8 cellular contexts compared by ENCODE assay signal in the genomic region with DNA sequence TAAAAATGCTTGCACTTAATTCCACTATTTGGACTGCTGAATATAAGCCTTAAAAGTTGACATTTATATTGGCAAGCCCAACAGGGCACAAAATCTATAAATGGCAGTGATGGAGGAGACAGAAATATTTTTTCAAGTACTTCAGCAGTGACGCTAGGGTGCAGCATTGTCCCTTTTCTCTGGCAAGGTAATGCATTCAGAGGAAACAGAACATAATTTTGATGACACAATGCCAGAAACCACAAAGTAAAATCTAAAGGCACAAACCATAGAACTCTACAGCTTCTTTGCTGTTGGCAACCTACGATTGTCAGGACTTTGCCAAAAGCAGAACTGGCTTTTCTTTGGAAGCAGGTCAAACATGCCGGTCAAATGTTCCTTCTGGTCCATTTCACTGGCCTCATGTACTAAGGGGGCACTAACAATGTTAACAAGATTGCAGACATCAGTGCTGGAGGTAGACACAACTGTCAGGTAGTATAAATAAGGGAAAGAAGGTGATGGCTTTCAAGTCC. TPM values are rescaled to one million over a fixed set of nuclear protein-coding genes. Genes with fewer than 3 reads are reported as not detected.
DNase-seq lines count a peak whose midpoint lies in the region; ATAC-seq, FAIRE-seq and TF ChIP-seq lines count a peak whose summit lies in the region.

No MANE protein-coding gene starts in this region.

- no peaks in the 10 kb centered on the region for H3K27me3 ChIP-seq in liver (ENCODE audit: control insufficient read depth in 4 of 4, insufficient read depth in 4 of 4, low read length in 3 of 4)

- peak; percentile 97 for TF ChIP-seq RAD21 in liver (IDR thresholded peaks at IDR 0.05)

- 9% methylated on average over 3 of the region's 3 CpGs for WGBS in liver

- no peak overlapping the region for H3K9ac ChIP-seq in liver (ENCODE audit: low read depth in 1 of 2, low read length in 2 of 2)

- H3K27ac ChIP-seq in liver (ENCODE audit: low read depth in 1 of 2, low read length in 2 of 2), result no peak overlapping the region

- H3K4me3 ChIP-seq in liver (ENCODE audit: low read depth in 1 of 3, low read length in 3 of 3), result no peak overlapping the region

- DNase-seq in AG08395 (ENCODE audit: low spot score) (peak; percentile 70), NCI-H446 treated with DMSO at 0.1 percent for 48 hours (lab: John Stamatoyannopoulos, UW) (peak; percentile 49)
- peak; percentile 64 to 69 for DNase-seq in activated CD4-positive, alpha-beta T cell treated with anti-CD3 and anti-CD28 coated beads for 24 hours (ENCODE audit: low read depth in 2 of 2)
- peak in 2 of 3 experiments; percentile 55 to 61 for DNase-seq in stimulated activated CD4-positive, alpha-beta T cell treated with anti-CD3 and anti-CD28 coated beads, TNF-alpha, amount 100 ng/mL, for 4 hours (ENCODE audit: low read depth in 3 of 3)

- peak; percentile 59 for ATAC-seq in GM18861 (IDR thresholded peaks at IDR 0.05; ENCODE audit: unreplicated experiment)
- peak; percentile 57 for ATAC-seq in HG03139 (IDR thresholded peaks at IDR 0.05; ENCODE audit: unreplicated experiment)

- peak; percentile 89 for TF ChIP-seq CTCF in liver (IDR thresholded peaks at IDR 0.05; ENCODE audit: low read depth, low read length, missing input control)

- peak; percentile 38 for FAIRE-seq in colon (lab: Jason Lieb, UNC)

- peaks cover 1 to 10% (median 6%) of the 10 kb centered on the region in 4 donors for H3K36me3 ChIP-seq in liver (ENCODE audit: control insufficient read depth in 4 of 4, insufficient read depth in 3 of 4, low read depth in 1 of 4, low read length in 3 of 4)

- peaks cover 0 to 4% (median 0%) of the 10 kb centered on the region in 4 donors for H3K4me1 ChIP-seq in liver (ENCODE audit: control insufficient read depth in 4 of 4, insufficient read depth in 4 of 4, low read length in 3 of 4)

- H3K9me3 ChIP-seq in liver (ENCODE audit: control insufficient read depth in 4 of 4, low read length in 3 of 4), result no peaks in the 10 kb centered on the region

TF ChIP-seq in liver, 16 proteins besides CTCF, POLR2A, EP300 and RAD21:
- TF ChIP-seq, protein P1, sequence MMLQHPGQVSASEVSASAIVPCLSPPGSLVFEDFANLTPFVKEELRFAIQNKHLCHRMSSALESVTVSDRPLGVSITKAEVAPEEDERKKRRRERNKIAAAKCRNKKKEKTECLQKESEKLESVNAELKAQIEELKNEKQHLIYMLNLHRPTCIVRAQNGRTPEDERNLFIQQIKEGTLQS (IDR thresholded peaks at IDR 0.05), result no peak
- TF ChIP-seq YY1 (IDR thresholded peaks at IDR 0.05), result no peak
- no peak for TF ChIP-seq TAF1 (conservative IDR thresholded peaks at IDR 0.05)
- TF ChIP-seq HNF4A (conservative IDR thresholded peaks at IDR 0.05), result no peak
- no peak for TF ChIP-seq JUND (IDR thresholded peaks at IDR 0.05)
- TF ChIP-seq, protein P2, sequence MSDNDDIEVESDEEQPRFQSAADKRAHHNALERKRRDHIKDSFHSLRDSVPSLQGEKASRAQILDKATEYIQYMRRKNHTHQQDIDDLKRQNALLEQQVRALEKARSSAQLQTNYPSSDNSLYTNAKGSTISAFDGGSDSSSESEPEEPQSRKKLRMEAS (IDR thresholded peaks at IDR 0.05), result no peak
- no peak for TF ChIP-seq FOXA1 (IDR thresholded peaks at IDR 0.05)
- TF ChIP-seq HNF4G (IDR thresholded peaks at IDR 0.05), result no peak
- TF ChIP-seq, protein P3, sequence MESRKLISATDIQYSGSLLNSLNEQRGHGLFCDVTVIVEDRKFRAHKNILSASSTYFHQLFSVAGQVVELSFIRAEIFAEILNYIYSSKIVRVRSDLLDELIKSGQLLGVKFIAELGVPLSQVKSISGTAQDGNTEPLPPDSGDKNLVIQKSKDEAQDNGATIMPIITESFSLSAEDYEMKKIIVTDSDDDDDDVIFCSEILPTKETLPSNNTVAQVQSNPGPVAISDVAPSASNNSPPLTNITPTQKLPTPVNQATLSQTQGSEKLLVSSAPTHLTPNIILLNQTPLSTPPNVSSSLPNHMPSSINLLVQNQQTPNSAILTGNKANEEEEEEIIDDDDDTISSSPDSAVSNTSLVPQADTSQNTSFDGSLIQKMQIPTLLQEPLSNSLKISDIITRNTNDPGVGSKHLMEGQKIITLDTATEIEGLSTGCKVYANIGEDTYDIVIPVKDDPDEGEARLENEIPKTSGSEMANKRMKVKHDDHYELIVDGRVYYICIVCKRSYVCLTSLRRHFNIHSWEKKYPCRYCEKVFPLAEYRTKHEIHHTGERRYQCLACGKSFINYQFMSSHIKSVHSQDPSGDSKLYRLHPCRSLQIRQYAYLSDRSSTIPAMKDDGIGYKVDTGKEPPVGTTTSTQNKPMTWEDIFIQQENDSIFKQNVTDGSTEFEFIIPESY (IDR thresholded peaks at IDR 0.05), result no peak
- no peak for TF ChIP-seq SP1 (IDR thresholded peaks at IDR 0.05)
- TF ChIP-seq GABPA (IDR thresholded peaks at IDR 0.05 in 1 of 2, conservative IDR thresholded peaks at IDR 0.05 in 1 of 2), result no peak
- TF ChIP-seq, protein P4, sequence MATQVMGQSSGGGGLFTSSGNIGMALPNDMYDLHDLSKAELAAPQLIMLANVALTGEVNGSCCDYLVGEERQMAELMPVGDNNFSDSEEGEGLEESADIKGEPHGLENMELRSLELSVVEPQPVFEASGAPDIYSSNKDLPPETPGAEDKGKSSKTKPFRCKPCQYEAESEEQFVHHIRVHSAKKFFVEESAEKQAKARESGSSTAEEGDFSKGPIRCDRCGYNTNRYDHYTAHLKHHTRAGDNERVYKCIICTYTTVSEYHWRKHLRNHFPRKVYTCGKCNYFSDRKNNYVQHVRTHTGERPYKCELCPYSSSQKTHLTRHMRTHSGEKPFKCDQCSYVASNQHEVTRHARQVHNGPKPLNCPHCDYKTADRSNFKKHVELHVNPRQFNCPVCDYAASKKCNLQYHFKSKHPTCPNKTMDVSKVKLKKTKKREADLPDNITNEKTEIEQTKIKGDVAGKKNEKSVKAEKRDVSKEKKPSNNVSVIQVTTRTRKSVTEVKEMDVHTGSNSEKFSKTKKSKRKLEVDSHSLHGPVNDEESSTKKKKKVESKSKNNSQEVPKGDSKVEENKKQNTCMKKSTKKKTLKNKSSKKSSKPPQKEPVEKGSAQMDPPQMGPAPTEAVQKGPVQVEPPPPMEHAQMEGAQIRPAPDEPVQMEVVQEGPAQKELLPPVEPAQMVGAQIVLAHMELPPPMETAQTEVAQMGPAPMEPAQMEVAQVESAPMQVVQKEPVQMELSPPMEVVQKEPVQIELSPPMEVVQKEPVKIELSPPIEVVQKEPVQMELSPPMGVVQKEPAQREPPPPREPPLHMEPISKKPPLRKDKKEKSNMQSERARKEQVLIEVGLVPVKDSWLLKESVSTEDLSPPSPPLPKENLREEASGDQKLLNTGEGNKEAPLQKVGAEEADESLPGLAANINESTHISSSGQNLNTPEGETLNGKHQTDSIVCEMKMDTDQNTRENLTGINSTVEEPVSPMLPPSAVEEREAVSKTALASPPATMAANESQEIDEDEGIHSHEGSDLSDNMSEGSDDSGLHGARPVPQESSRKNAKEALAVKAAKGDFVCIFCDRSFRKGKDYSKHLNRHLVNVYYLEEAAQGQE (IDR thresholded peaks at IDR 0.05), result no peak
- TF ChIP-seq RXRA (IDR thresholded peaks at IDR 0.05), result no peak
- TF ChIP-seq EGR1 (IDR thresholded peaks at IDR 0.05; ENCODE audit: low read depth in 2 of 2), result no peak
- TF ChIP-seq FOXA2 (IDR thresholded peaks at IDR 0.05), result no peak
- no peak for TF ChIP-seq NR2F2 (IDR thresholded peaks at IDR 0.05)

RNA-seq across cellular contexts. Expression of a gene that starts 30.9 kb away (rescaled TPM):
- 10 to 100 TPM; 13.6 to 13.9 TPM for total RNA-seq in liver
- 10 to 100 TPM in 1 of 2 donors, 1 to 10 TPM in 1; 5.2 to 25.0 TPM for polyA plus RNA-seq in liver
